13 cellular contexts compared by ENCODE assay signal in genomic region chr14:31241450-31242114, GRCh38. TPM values are rescaled to one million over a fixed set of nuclear protein-coding genes. Genes with fewer than 3 reads are reported as not detected.
A peak's percentile ranks its signal among the peaks of the same experiment; 100 is the strongest.
DNase-seq lines count a peak whose midpoint lies in the region; ATAC-seq, FAIRE-seq and TF ChIP-seq lines count a peak whose summit lies in the region.
"Had no signal": no experiment of that assay in that cellular context is flagged by ENCODE, and none has a peak within 500 bp of the region (broad histone marks: within the 10 kb centered on the region; RNA-seq: fewer than 3 reads in every experiment).

No MANE protein-coding gene starts in this region.

- ATAC-seq in GM12878 (peak; percentile 74), HG02642 (IDR thresholded peaks at IDR 0.05; ENCODE audit: poor library complexity, unreplicated experiment) (no peak)
- ATAC-seq: CD8-positive, alpha-beta T cell had no signal

- H3K9me3 ChIP-seq in GM12878 (replicated peaks; ENCODE audit: control insufficient read depth, insufficient read depth, low read length), result no peaks in the 10 kb centered on the region
- H3K9me3 ChIP-seq in left ventricle myocardium inferior (replicated peaks), result no peaks in the 10 kb centered on the region
- no peaks in the 10 kb centered on the region for H3K9me3 ChIP-seq in stomach
- H3K9me3 ChIP-seq: adrenal gland had no signal

- RAD21 ChIA-PET in GM12878 (lab: Charles Lee; ENCODE audit: unreplicated experiment), result interaction anchor here (1.0 kb wide), 1 partner anchor 34 kb away, joined by 3 read pairs; the partner anchor contains the start of gene HECTD1

- DNase-seq in M059J (ENCODE audit: low read depth) (peak; percentile 26), GM12878 (ENCODE audit: low read depth, low spot score) (no peak), left ventricle myocardium inferior (no peak), stomach (no peak), NCI-H2227 (lab: John Stamatoyannopoulos, UW; ENCODE audit: unreplicated experiment) (no peak), D341Med (ENCODE audit: low spot score) (no peak)
- DNase-seq: CD8-positive, alpha-beta T cell; NCI-H187 treated with DMSO at 0.1 percent for 48 hours; stimulated activated CD4-positive, alpha-beta T cell treated with anti-CD3 and anti-CD28 coated beads, Interleukin-12 subunit alpha, Interleukin-12 subunit beta, amount 100 ng/mL, for 4 hours; stimulated activated CD8-positive, alpha-beta memory T cell treated with anti-CD3 and anti-CD28 coated beads, Interleukin-4, amount 100 ng/mL, for 48 hours had no signal

- TF ChIP-seq RAD21 in GM12878 (IDR thresholded peaks at IDR 0.05; ENCODE audit: insufficient read depth, low read depth, low read length), result no peak

- SMC1A ChIA-PET in GM12878 (lab: Charles Lee; ENCODE audit: uncharacterized antibody, unreplicated experiment), result interaction anchor here (0.7 to 0.8 kb wide), 2 partner anchors 21 to 38 kb away, joined by 3 read pairs; no protein-coding TSS in a partner anchor

- CTCF ChIA-PET in GM12878 (lab: Yijun Ruan, JAX), result interaction anchor here (1.2 kb wide), 2 partner anchors 13 to 17 kb away, joined by 3 to 4 read pairs; no protein-coding TSS in a partner anchor

- TF ChIP-seq EP300 in GM12878 (IDR thresholded peaks at IDR 0.05; ENCODE audit: borderline replicate concordance in 1 of 2, control insufficient read depth in 1 of 2, low read depth in 2 of 2, low read length in 2 of 2) (no peak), stomach (IDR thresholded peaks at IDR 0.05) (no peak)

- H3K4me3 ChIP-seq in GM12878 (no peak overlapping the region), left ventricle myocardium inferior (peak overlapping the region; percentile 35), stomach (peak overlapping the region in 3 of 4 donors; percentile 13 to 19 (median 17))

- BruUV-seq in GM12878 (replicated peaks; lab: Mats Ljungman, UMichigan), result no TSS peak

- no peaks in the 10 kb centered on the region for H4K20me1 ChIP-seq in GM12878 (ENCODE audit: control insufficient read depth, insufficient read depth)

- intact Hi-C loops in GM12878 (cut with micrococcal nuclease; ENCODE audit: unreplicated experiment) (no loop called here), left ventricle myocardium inferior (cut with micrococcal nuclease) (no loop called here), stomach (cut with DNase I; ENCODE audit: low total_unique reads) (no loop called here)

- POLR2A ChIA-PET in GM12878 (lab: Charles Lee), result no interaction called here

- H3K4me1 ChIP-seq in GM12878 (ENCODE audit: control insufficient read depth, insufficient read depth, low read length) (peaks cover 7% of the 10 kb centered on the region), left ventricle myocardium inferior (peaks cover 11% of the 10 kb centered on the region), stomach (peaks cover 11 to 20% (median 12%) of the 10 kb centered on the region in 4 donors)

- no peak for TF ChIP-seq CTCF in GM12878 (IDR thresholded peaks at IDR 0.05 in 2 of 3, conservative IDR thresholded peaks at IDR 0.05 in 1 of 3; ENCODE audit: control insufficient read depth in 2 of 3, extremely low read depth in 1 of 3, insufficient read depth in 1 of 3, low read depth in 3 of 3, low read length in 3 of 3)
- TF ChIP-seq CTCF in left ventricle myocardium inferior (IDR thresholded peaks at IDR 0.05; ENCODE audit: borderline replicate concordance), result no peak
- TF ChIP-seq CTCF in stomach (IDR thresholded peaks at IDR 0.05), result no peak

- TF ChIP-seq POLR2A in GM12878 (IDR thresholded peaks at IDR 0.05; ENCODE audit: low read depth, low read length), result no peak
- no peak for TF ChIP-seq POLR2A in stomach (IDR thresholded peaks at IDR 0.05)

- no peaks in the 10 kb centered on the region for H3K27me3 ChIP-seq in GM12878 (replicated peaks in 1 of 2; ENCODE audit: control insufficient read depth in 2 of 2, insufficient read depth in 2 of 2, low read length in 1 of 2)
- H3K27me3 ChIP-seq in left ventricle myocardium inferior (ENCODE audit: low read depth), result no peaks in the 10 kb centered on the region
- no peaks in the 10 kb centered on the region for H3K27me3 ChIP-seq in stomach
- H3K27me3 ChIP-seq: adrenal gland had no signal

- H3K4me2 ChIP-seq in GM12878 (ENCODE audit: control insufficient read depth, insufficient read depth), result no peak overlapping the region

- H3K27ac ChIP-seq in GM12878 (ENCODE audit: control insufficient read depth, insufficient read depth) (no peak overlapping the region), left ventricle myocardium inferior (replicated peaks) (peak overlapping the region; percentile 21), stomach (peak overlapping the region in 3 of 5 donors; percentile 13 to 86 (median 62))
- H3K27ac ChIP-seq: adrenal gland had no signal

- 23% methylated on average over 2 of the region's 2 CpGs for WGBS in GM12878 (ENCODE audit: insufficient coverage, insufficient replicate concordance, low lambda C conversion rate, missing lambda C conversion rate)
- WGBS in stomach, 5 donors, result 18 to 48% (median 29%) methylated on average over 2 of the region's 2 CpGs

- in situ Hi-C loops in GM12878 (cut with MboI), result no loop called here

- no peak for FAIRE-seq in GM12878 (lab: Jason Lieb, UNC)
- FAIRE-seq: H54 had no signal

- H3K9ac ChIP-seq in GM12878 (ENCODE audit: control insufficient read depth, insufficient read depth, low read length), result no peak overlapping the region

- H3K36me3 ChIP-seq in GM12878 (ENCODE audit: control insufficient read depth in 2 of 2, insufficient read depth in 2 of 2, low read length in 1 of 2) (no peaks in the 10 kb centered on the region), left ventricle myocardium inferior (no peaks in the 10 kb centered on the region), stomach (no peaks in the 10 kb centered on the region)
- H3K36me3 ChIP-seq: adrenal gland had no signal

- no peaks in the 10 kb centered on the region for H3K79me2 ChIP-seq in GM12878 (ENCODE audit: control insufficient read depth, insufficient read depth, low read length)

- no peak overlapping the region for H2AFZ ChIP-seq in GM12878 (ENCODE audit: control insufficient read depth, low read depth, low read length)

TF ChIP-seq in GM12878, 131 proteins besides CTCF, POLR2A, EP300 and RAD21 (continues in another document):
- no peak for TF ChIP-seq CEBPZ (IDR thresholded peaks at IDR 0.05; ENCODE audit: low read depth, low read length)
- no peak for TF ChIP-seq TARDBP (IDR thresholded peaks at IDR 0.05; ENCODE audit: borderline replicate concordance)
- no peak for TF ChIP-seq E2F4 (IDR thresholded peaks at IDR 0.05; ENCODE audit: low read depth, low read length)
- no peak for TF ChIP-seq NFIC (IDR thresholded peaks at IDR 0.05; ENCODE audit: low read depth, low read length)
- no peak for TF ChIP-seq SMC3 (IDR thresholded peaks at IDR 0.05; ENCODE audit: borderline replicate concordance, low read length)

RNA-seq across cellular contexts. Expression of gene HECTD1, which starts 34.0 kb away (rescaled TPM):
- total RNA-seq in M059J (2014; rRNA removed; shearing (Covaris generic)), result 54.5 and 110 TPM in 2 replicates
- total RNA-seq in GM12878 (2013; cell fraction: nucleolus; rRNA removed), result 424 and 467 TPM in 2 replicates
- 72.6 and 89.9 TPM in 2 replicates for total RNA-seq in GM12878 (2014; rRNA removed)
- 99.1 and 104 TPM in 2 replicates for total RNA-seq in GM12878 (2014; rRNA removed; fragmentation: Illumina TruSeq; extraction: Trizol)
- 82.3 and 85.5 TPM in 2 replicates for total RNA-seq in GM12878 (2021)
- polyA plus RNA-seq in GM12878 (2011; ENCODE audit: low read depth), result 39.7 TPM
- 116 and 120 TPM in 2 replicates for polyA plus RNA-seq in GM12878 (2011; rRNA removed)
- polyA plus RNA-seq in GM12878 (2011; cell fraction: cytosol; rRNA removed), result 58.4 and 59.6 TPM in 2 replicates
- 122 and 143 TPM in 2 replicates for polyA plus RNA-seq in GM12878 (2011; cell fraction: nucleus; rRNA removed)
- 37.8 and 45.9 TPM in 2 replicates for polyA plus RNA-seq in GM12878 (2012)
- 65.5 and 80.6 TPM in 2 replicates for polyA plus RNA-seq in GM12878 (2014; fragmentation: Illumina TruSeq; extraction: Trizol)
- 10 to 100 TPM; 27.3 to 27.4 TPM for polyA plus RNA-seq in GM12878 (2014; fragmentation: Nextera tagmentation; extraction: Ambion mirVana)
- 41.7 and 50.0 TPM in 2 replicates for polyA plus RNA-seq in GM12878 (2014; rRNA removed)
- polyA plus RNA-seq in GM12878 (2016; fragmentation: Nextera tagmentation; extraction: Ambion mirVana), result 10 to 100 TPM; 34.6 to 42.6 TPM
- polyA minus RNA-seq in GM12878 (2011; rRNA and poly(A)+ RNA removed), result 278 and 310 TPM in 2 replicates
- polyA minus RNA-seq in GM12878 (2011; cell fraction: cytosol; rRNA and poly(A)+ RNA removed), result 75.9 and 78.3 TPM in 2 replicates
- 107 and 172 TPM in 2 replicates for polyA minus RNA-seq in GM12878 (2011; cell fraction: nucleus; rRNA and poly(A)+ RNA removed)
- total RNA-seq in left ventricle myocardium inferior, result 137 TPM
- 100 to 1,000 TPM; 158 to 529 (median 237) TPM for total RNA-seq in stomach
- polyA plus RNA-seq in stomach, result 10 to 100 TPM; 33.5 to 44.3 (median 35.6) TPM
